Comparison of ENCODE assay signal across 4 cellular contexts in the genomic region with DNA sequence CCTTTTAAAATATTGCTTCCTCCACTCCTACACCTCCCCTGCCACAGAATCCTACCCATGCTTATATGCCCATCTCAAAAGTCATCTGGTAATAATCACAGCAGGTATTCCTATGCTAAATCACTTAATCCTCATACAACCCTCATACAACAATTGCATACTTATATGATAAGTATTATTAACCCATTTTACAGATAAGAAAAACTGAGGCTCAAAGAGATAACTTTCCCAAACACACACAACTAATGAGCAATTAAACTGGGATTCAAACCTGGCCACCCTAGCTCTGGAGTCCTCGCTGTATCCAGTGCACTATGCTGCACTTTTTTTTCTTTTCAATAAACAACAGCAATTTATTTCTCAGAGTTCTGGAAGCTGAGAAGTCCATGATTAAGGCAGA.
TF ChIP-seq lines count a peak whose summit lies in the region.

No MANE protein-coding gene starts in this region.

TF ChIP-seq in HepG2, 621 proteins besides CTCF, POLR2A, EP300 and RAD21:
- TF ChIP-seq ZNF629 (CRISPR knock-in tag; conservative IDR thresholded peaks at IDR 0.05) (peak; percentile 60), MTA3 (CRISPR knock-in tag; IDR thresholded peaks at IDR 0.05) (no peak)

TF ChIP-seq in K562, 482 proteins besides CTCF, POLR2A, EP300 and RAD21 (continues in another document):
- no peak for TF ChIP-seq TCFL5 (CRISPR knock-in tag; conservative IDR thresholded peaks at IDR 0.05)
- TF ChIP-seq HDGF (IDR thresholded peaks at IDR 0.05) = no peak
- TF ChIP-seq, protein P1, sequence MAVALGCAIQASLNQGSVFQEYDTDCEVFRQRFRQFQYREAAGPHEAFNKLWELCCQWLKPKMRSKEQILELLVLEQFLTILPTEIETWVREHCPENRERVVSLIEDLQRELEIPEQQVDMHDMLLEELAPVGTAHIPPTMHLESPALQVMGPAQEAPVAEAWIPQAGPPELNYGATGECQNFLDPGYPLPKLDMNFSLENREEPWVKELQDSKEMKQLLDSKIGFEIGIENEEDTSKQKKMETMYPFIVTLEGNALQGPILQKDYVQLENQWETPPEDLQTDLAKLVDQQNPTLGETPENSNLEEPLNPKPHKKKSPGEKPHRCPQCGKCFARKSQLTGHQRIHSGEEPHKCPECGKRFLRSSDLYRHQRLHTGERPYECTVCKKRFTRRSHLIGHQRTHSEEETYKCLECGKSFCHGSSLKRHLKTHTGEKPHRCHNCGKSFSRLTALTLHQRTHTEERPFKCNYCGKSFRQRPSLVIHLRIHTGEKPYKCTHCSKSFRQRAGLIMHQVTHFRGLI (CRISPR knock-in tag; IDR thresholded peaks at IDR 0.05) = no peak
- no peak for TF ChIP-seq MED1 (CRISPR knock-in tag; IDR thresholded peaks at IDR 0.05; ENCODE audit: borderline replicate concordance)
- TF ChIP-seq, protein P2, sequence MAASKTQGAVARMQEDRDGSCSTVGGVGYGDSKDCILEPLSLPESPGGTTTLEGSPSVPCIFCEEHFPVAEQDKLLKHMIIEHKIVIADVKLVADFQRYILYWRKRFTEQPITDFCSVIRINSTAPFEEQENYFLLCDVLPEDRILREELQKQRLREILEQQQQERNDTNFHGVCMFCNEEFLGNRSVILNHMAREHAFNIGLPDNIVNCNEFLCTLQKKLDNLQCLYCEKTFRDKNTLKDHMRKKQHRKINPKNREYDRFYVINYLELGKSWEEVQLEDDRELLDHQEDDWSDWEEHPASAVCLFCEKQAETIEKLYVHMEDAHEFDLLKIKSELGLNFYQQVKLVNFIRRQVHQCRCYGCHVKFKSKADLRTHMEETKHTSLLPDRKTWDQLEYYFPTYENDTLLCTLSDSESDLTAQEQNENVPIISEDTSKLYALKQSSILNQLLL (CRISPR knock-in tag; IDR thresholded peaks at IDR 0.05; ENCODE audit: borderline replicate concordance) = no peak
- TF ChIP-seq NEUROD1 (IDR thresholded peaks at IDR 0.05; ENCODE audit: borderline replicate concordance, low read depth, low read length, partially characterized antibody) = no peak
- no peak for TF ChIP-seq CBFA2T3 (IDR thresholded peaks at IDR 0.05)
- no peak for TF ChIP-seq ZNF311 (CRISPR knock-in tag; IDR thresholded peaks at IDR 0.05)
- TF ChIP-seq NONO (IDR thresholded peaks at IDR 0.05; ENCODE audit: low read depth in 2 of 2, low read length in 1 of 2) = no peak
- TF ChIP-seq RBM25 (IDR thresholded peaks at IDR 0.05; ENCODE audit: low read depth, low read length, severe bottlenecking) = peak; percentile 82
- TF ChIP-seq CSDE1 (IDR thresholded peaks at IDR 0.05) = no peak
- TF ChIP-seq HNRNPLL (IDR thresholded peaks at IDR 0.05; ENCODE audit: low read depth, low read length, poor library complexity, severe bottlenecking) = no peak
- no peak for TF ChIP-seq NCOA2 (IDR thresholded peaks at IDR 0.05; ENCODE audit: partially characterized antibody in 2 of 2)
- TF ChIP-seq BCOR (IDR thresholded peaks at IDR 0.05) = peak; percentile 82
- no peak for TF ChIP-seq ZNF75A (CRISPR knock-in tag; IDR thresholded peaks at IDR 0.05)
- no peak for TF ChIP-seq RBFOX2 (IDR thresholded peaks at IDR 0.05; ENCODE audit: low read depth, low read length)
- TF ChIP-seq ADNP (tag; IDR thresholded peaks at IDR 0.05) = peak; percentile 82
- TF ChIP-seq FOXA3 (CRISPR knock-in tag; conservative IDR thresholded peaks at IDR 0.05 in 1 of 2, IDR thresholded peaks at IDR 0.05 in 1 of 2) = no peak
- no peak for TF ChIP-seq NFRKB (IDR thresholded peaks at IDR 0.05; ENCODE audit: low read depth)
- TF ChIP-seq ZNF121 (CRISPR knock-in tag; conservative IDR thresholded peaks at IDR 0.05) = no peak
- no peak for TF ChIP-seq ZNF764 (CRISPR knock-in tag; IDR thresholded peaks at IDR 0.05; ENCODE audit: low read depth)
- TF ChIP-seq ZNF445 (CRISPR knock-in tag; IDR thresholded peaks at IDR 0.05; ENCODE audit: low read depth) = no peak
- TF ChIP-seq GATA2 (CRISPR knock-in tag; IDR thresholded peaks at IDR 0.05) = no peak
- no peak for TF ChIP-seq MYBL2 (IDR thresholded peaks at IDR 0.05; ENCODE audit: low read depth)
- no peak for TF ChIP-seq MYBL2 (CRISPR knock-in tag; IDR thresholded peaks at IDR 0.05; ENCODE audit: borderline replicate concordance)
- TF ChIP-seq ZNF3 (CRISPR knock-in tag; IDR thresholded peaks at IDR 0.05) = no peak
- no peak for TF ChIP-seq POLR2AphosphoS5 (IDR thresholded peaks at IDR 0.05; ENCODE audit: control insufficient read depth, insufficient read depth, low read depth, low read length)

TF ChIP-seq in H1, 55 proteins besides CTCF, POLR2A, EP300 and RAD21:
- 0 out of 2 replicates have a peak, but pooled peaks have one; percentile 34 for TF ChIP-seq KDM1A (IDR thresholded peaks at IDR 0.05; ENCODE audit: borderline replicate concordance, low read length)
- no peak for TF ChIP-seq BACH1 (IDR thresholded peaks at IDR 0.05; ENCODE audit: low read length)
- no peak for TF ChIP-seq SRF (IDR thresholded peaks at IDR 0.05; ENCODE audit: low read depth, low read length)
- no peak for TF ChIP-seq TBP (IDR thresholded peaks at IDR 0.05; ENCODE audit: low read depth, low read length)

TF ChIP-seq in SK-N-SH treated with all-trans-retinoic acid at 6 μM for 48 hours, 23 proteins besides CTCF, POLR2A, EP300 and RAD21:
- TF ChIP-seq OSR1 (CRISPR knock-in tag; IDR thresholded peaks at IDR 0.05) (no peak), PPARA (CRISPR knock-in tag; IDR thresholded peaks at IDR 0.05; ENCODE audit: borderline replicate concordance) (no peak), ZNF70 (CRISPR knock-in tag; IDR thresholded peaks at IDR 0.05) (no peak), CSDC2 (CRISPR knock-in tag; IDR thresholded peaks at IDR 0.05) (no peak), ZNF8 (CRISPR knock-in tag; IDR thresholded peaks at IDR 0.05) (no peak), BACH2 (CRISPR knock-in tag; IDR thresholded peaks at IDR 0.05; ENCODE audit: borderline replicate concordance) (no peak), ZFP30 (CRISPR knock-in tag; IDR thresholded peaks at IDR 0.05) (no peak), ZNF565 (CRISPR knock-in tag; conservative IDR thresholded peaks at IDR 0.05; ENCODE audit: low read depth) (no peak)
- TF ChIP-seq, protein P3, sequence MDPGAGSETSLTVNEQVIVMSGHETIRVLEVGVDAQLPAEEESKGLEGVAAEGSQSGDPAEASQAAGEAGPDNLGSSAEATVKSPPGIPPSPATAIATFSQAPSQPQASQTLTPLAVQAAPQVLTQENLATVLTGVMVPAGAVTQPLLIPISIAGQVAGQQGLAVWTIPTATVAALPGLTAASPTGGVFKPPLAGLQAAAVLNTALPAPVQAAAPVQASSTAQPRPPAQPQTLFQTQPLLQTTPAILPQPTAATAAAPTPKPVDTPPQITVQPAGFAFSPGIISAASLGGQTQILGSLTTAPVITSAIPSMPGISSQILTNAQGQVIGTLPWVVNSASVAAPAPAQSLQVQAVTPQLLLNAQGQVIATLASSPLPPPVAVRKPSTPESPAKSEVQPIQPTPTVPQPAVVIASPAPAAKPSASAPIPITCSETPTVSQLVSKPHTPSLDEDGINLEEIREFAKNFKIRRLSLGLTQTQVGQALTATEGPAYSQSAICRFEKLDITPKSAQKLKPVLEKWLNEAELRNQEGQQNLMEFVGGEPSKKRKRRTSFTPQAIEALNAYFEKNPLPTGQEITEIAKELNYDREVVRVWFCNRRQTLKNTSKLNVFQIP (CRISPR knock-in tag; IDR thresholded peaks at IDR 0.05; ENCODE audit: borderline replicate concordance, low read depth) = no peak
- TF ChIP-seq, protein P4, sequence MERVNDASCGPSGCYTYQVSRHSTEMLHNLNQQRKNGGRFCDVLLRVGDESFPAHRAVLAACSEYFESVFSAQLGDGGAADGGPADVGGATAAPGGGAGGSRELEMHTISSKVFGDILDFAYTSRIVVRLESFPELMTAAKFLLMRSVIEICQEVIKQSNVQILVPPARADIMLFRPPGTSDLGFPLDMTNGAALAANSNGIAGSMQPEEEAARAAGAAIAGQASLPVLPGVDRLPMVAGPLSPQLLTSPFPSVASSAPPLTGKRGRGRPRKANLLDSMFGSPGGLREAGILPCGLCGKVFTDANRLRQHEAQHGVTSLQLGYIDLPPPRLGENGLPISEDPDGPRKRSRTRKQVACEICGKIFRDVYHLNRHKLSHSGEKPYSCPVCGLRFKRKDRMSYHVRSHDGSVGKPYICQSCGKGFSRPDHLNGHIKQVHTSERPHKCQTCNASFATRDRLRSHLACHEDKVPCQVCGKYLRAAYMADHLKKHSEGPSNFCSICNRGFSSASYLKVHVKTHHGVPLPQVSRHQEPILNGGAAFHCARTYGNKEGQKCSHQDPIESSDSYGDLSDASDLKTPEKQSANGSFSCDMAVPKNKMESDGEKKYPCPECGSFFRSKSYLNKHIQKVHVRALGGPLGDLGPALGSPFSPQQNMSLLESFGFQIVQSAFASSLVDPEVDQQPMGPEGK (CRISPR knock-in tag; IDR thresholded peaks at IDR 0.05; ENCODE audit: borderline replicate concordance) = no peak
- TF ChIP-seq, protein P5, sequence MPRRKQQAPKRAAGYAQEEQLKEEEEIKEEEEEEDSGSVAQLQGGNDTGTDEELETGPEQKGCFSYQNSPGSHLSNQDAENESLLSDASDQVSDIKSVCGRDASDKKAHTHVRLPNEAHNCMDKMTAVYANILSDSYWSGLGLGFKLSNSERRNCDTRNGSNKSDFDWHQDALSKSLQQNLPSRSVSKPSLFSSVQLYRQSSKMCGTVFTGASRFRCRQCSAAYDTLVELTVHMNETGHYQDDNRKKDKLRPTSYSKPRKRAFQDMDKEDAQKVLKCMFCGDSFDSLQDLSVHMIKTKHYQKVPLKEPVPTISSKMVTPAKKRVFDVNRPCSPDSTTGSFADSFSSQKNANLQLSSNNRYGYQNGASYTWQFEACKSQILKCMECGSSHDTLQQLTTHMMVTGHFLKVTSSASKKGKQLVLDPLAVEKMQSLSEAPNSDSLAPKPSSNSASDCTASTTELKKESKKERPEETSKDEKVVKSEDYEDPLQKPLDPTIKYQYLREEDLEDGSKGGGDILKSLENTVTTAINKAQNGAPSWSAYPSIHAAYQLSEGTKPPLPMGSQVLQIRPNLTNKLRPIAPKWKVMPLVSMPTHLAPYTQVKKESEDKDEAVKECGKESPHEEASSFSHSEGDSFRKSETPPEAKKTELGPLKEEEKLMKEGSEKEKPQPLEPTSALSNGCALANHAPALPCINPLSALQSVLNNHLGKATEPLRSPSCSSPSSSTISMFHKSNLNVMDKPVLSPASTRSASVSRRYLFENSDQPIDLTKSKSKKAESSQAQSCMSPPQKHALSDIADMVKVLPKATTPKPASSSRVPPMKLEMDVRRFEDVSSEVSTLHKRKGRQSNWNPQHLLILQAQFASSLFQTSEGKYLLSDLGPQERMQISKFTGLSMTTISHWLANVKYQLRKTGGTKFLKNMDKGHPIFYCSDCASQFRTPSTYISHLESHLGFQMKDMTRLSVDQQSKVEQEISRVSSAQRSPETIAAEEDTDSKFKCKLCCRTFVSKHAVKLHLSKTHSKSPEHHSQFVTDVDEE (CRISPR knock-in tag; IDR thresholded peaks at IDR 0.05) = no peak
- TF ChIP-seq, protein P6, sequence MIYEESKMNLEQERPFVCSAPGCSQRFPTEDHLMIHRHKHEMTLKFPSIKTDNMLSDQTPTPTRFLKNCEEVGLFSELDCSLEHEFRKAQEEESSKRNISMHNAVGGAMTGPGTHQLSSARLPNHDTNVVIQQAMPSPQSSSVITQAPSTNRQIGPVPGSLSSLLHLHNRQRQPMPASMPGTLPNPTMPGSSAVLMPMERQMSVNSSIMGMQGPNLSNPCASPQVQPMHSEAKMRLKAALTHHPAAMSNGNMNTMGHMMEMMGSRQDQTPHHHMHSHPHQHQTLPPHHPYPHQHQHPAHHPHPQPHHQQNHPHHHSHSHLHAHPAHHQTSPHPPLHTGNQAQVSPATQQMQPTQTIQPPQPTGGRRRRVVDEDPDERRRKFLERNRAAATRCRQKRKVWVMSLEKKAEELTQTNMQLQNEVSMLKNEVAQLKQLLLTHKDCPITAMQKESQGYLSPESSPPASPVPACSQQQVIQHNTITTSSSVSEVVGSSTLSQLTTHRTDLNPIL (CRISPR knock-in tag; IDR thresholded peaks at IDR 0.05; ENCODE audit: low read depth) = no peak
